In genomic region chr6:136920216-136920857, GRCh38 we compare ENCODE assay signal across 9 cellular contexts. TPM values are rescaled to one million over a fixed set of nuclear protein-coding genes. Genes with fewer than 3 reads are reported as not detected.
A peak's percentile ranks its signal among the peaks of the same experiment; 100 is the strongest.
DNase-seq lines count a peak whose midpoint lies in the region; ATAC-seq and TF ChIP-seq lines count a peak whose summit lies in the region.
"Had no signal": no experiment of that assay in that cellular context is flagged by ENCODE, and none has a peak within 500 bp of the region (broad histone marks: within the 10 kb centered on the region; RNA-seq: fewer than 3 reads in every experiment).

No MANE protein-coding gene starts in this region.

- H3K27ac ChIP-seq in muscle layer of duodenum (ENCODE audit: low read length) = no peak overlapping the region
- H3K27ac ChIP-seq in SJCRH30 = no peak overlapping the region

- peaks cover 9% of the 10 kb centered on the region for H3K36me3 ChIP-seq in adipocyte (ENCODE audit: control insufficient read depth, insufficient read depth, low read length, severe bottlenecking)
- H3K36me3 ChIP-seq in muscle layer of duodenum (ENCODE audit: control insufficient read depth in 1 of 2, insufficient read depth in 2 of 2, low read length in 2 of 2) = peaks cover 0 to 8% of the 10 kb centered on the region in 2 donors
- H3K36me3 ChIP-seq in SJCRH30 = no peaks in the 10 kb centered on the region

- H3K9me3 ChIP-seq in adipocyte (ENCODE audit: control insufficient read depth, low read length) (no peaks in the 10 kb centered on the region), muscle layer of duodenum (ENCODE audit: control insufficient read depth in 1 of 2, low read length in 2 of 2) (no peaks in the 10 kb centered on the region), SJCRH30 (replicated peaks) (no peaks in the 10 kb centered on the region)

- peaks cover 25% of the 10 kb centered on the region for H3K27me3 ChIP-seq in adipocyte (replicated peaks; ENCODE audit: control insufficient read depth, insufficient read depth, low read length)
- H3K27me3 ChIP-seq in muscle layer of duodenum (ENCODE audit: low read depth, low read length) = peaks cover 34% of the 10 kb centered on the region
- H3K27me3 ChIP-seq in SJCRH30 = no peaks in the 10 kb centered on the region

- ATAC-seq in GM21717 (IDR thresholded peaks at IDR 0.05; ENCODE audit: unreplicated experiment) = no peak

- DNase-seq in AG10803 (ENCODE audit: low read depth) (no peak), GM20000 (ENCODE audit: low spot score) (peak; percentile 22), adipocyte (ENCODE audit: low read depth) (no peak), SJCRH30 (no peak), H4 (ENCODE audit: low spot score) (no peak), NCI-H2196 (lab: John Stamatoyannopoulos, UW; ENCODE audit: unreplicated experiment) (no peak)
- DNase-seq: cortex of kidney had no signal

- no peak overlapping the region for H3K9ac ChIP-seq in adipocyte (ENCODE audit: low read length)

- TF ChIP-seq CTCF in AG10803 (conservative IDR thresholded peaks at IDR 0.05; ENCODE audit: low read length) (no peak), GM20000 (IDR thresholded peaks at IDR 0.05; ENCODE audit: extremely low read depth, missing control alignments) (no peak)

- H3K4me3 ChIP-seq in AG10803 (ENCODE audit: low read length) = peak overlapping the region; percentile 50
- peak overlapping the region; percentile 71 for H3K4me3 ChIP-seq in adipocyte (ENCODE audit: low read length)
- H3K4me3 ChIP-seq in muscle layer of duodenum (ENCODE audit: low read depth in 1 of 2, low read length in 2 of 2) = peak overlapping the region; percentile 66 to 81
- H3K4me3 ChIP-seq in SJCRH30 = no peak overlapping the region

- peaks cover 16% of the 10 kb centered on the region for H3K4me1 ChIP-seq in adipocyte (ENCODE audit: control insufficient read depth, insufficient read depth, low read length)
- H3K4me1 ChIP-seq in muscle layer of duodenum (ENCODE audit: control insufficient read depth in 1 of 2, insufficient read depth in 2 of 2, low read length in 2 of 2) = peaks cover 7 to 32% of the 10 kb centered on the region in 2 donors
- no peaks in the 10 kb centered on the region for H3K4me1 ChIP-seq in SJCRH30

RNA-seq across cellular contexts. Expression of gene SLC35D3, which starts 1.8 kb away (rescaled TPM):
- total RNA-seq in SJCRH30 (2014; rRNA removed; shearing (Covaris generic)) = 0.05 and 0.06 TPM in 2 replicates
- not detected in 2 replicates for total RNA-seq in H4 (2014; rRNA removed; shearing (Covaris generic))
